In genomic region chr9:118809160-118809625, GRCh38 we compare ENCODE assay signal across 21 cellular contexts.
DNase-seq lines count a peak whose midpoint lies in the region; ATAC-seq and TF ChIP-seq lines count a peak whose summit lies in the region.
"Had no signal": no experiment of that assay in that cellular context is flagged by ENCODE, and none has a peak within 500 bp of the region (broad histone marks: within the 10 kb centered on the region; RNA-seq: fewer than 3 reads in every experiment).

No MANE protein-coding gene starts in this region.

- H3K27me3 Mint-ChIP-seq in progenitor cell of endocrine pancreas, result no peaks in the 10 kb centered on the region
- H3K27me3 Mint-ChIP-seq: CD4-positive, alpha-beta T cell had no signal

- TF ChIP-seq CTCF in body of pancreas (IDR thresholded peaks at IDR 0.05) (peak in 1 of 7 experiments; percentile 13), progenitor cell of endocrine pancreas (IDR thresholded peaks at IDR 0.05; ENCODE audit: unreplicated experiment) (peak; percentile 64), GM20000 (IDR thresholded peaks at IDR 0.05; ENCODE audit: extremely low read depth, missing control alignments) (no peak)

- 58 to 72% methylated on average over 25 to 31 of the region's 47 CpGs for WGBS in body of pancreas, 2 donors

- DNase-seq in DMS53 treated with DMSO at 0.1 percent for 48 hours (lab: John Stamatoyannopoulos, UW; ENCODE audit: unreplicated experiment) (peak; percentile 71), body of pancreas (peak in 3 of 4 donors; percentile 2 to 15 (median 6)), progenitor cell of endocrine pancreas (ENCODE audit: low spot score, unreplicated experiment) (peak; percentile 59), OCI-M2 (lab: John Stamatoyannopoulos, UW; ENCODE audit: unreplicated experiment) (no peak), GM20000 (ENCODE audit: low spot score) (no peak)
- DNase-seq: activated CD4-positive, alpha-beta T cell treated with anti-CD3 and anti-CD28 coated beads for 4 hours; activated effector memory CD4-positive, alpha-beta T cell treated with Interleukin-2 at 50 U/mL for 16 hours; CD4-positive, alpha-beta T cell; DND-41; esophagus squamous epithelium; HFFc6; kidney glomerular epithelial cell; NCI-H1092 treated with DMSO at 0.1 percent for 48 hours; NCI-H69; stimulated activated CD4-positive, alpha-beta T cell treated with anti-CD3 and anti-CD28 coated beads, Interleukin-12 subunit alpha, Interleukin-12 subunit beta, amount 100 ng/mL, for 4 hours; substantia nigra had no signal

- ATAC-seq in body of pancreas, result no peak
- ATAC-seq in HG03378 (IDR thresholded peaks at IDR 0.05; ENCODE audit: unreplicated experiment), result no peak
- ATAC-seq in HG03457 (IDR thresholded peaks at IDR 0.05; ENCODE audit: unreplicated experiment), result no peak
- ATAC-seq: Right ventricle myocardium inferior had no signal

- peaks cover 10% of the 10 kb centered on the region for H3K9me3 Mint-ChIP-seq in progenitor cell of endocrine pancreas (ENCODE audit: low read depth)

- no peaks in the 10 kb centered on the region for H3K27me3 ChIP-seq in body of pancreas
- H3K27me3 ChIP-seq: esophagus squamous epithelium had no signal

- H3K36me3 Mint-ChIP-seq in progenitor cell of endocrine pancreas (ENCODE audit: insufficient read depth), result no peaks in the 10 kb centered on the region

- no peak overlapping the region for H3K27ac ChIP-seq in body of pancreas
- H3K27ac ChIP-seq: esophagus squamous epithelium, KMS-11 had no signal

- intact Hi-C loops in body of pancreas (cut with DNase I), result no loop called here

- H3K4me1 Mint-ChIP-seq in progenitor cell of endocrine pancreas (ENCODE audit: low read depth), result no peaks in the 10 kb centered on the region

- H3K9me3 ChIP-seq in body of pancreas, result no peaks in the 10 kb centered on the region
- no peaks in the 10 kb centered on the region for H3K9me3 ChIP-seq in iPS-18c (ENCODE audit: control insufficient read depth, insufficient read depth, low read length)

- H3K4me3 Mint-ChIP-seq in progenitor cell of endocrine pancreas (ENCODE audit: low read depth), result peak overlapping the region; percentile 68
- H3K4me3 Mint-ChIP-seq: CD4-positive, alpha-beta T cell; HFFc6 had no signal

- H3K4me3 ChIP-seq in body of pancreas, result no peak overlapping the region
- H3K4me3 ChIP-seq in iPS-18c (ENCODE audit: insufficient read depth, low read depth, low read length), result peak overlapping the region; percentile 49; the same call in 1 of the 2 replicates
- H3K4me3 ChIP-seq: esophagus squamous epithelium had no signal

- no peak overlapping the region for H3K27ac Mint-ChIP-seq in progenitor cell of endocrine pancreas
- H3K27ac Mint-ChIP-seq: CD4-positive, alpha-beta T cell; HFFc6 had no signal

- no peaks in the 10 kb centered on the region for H3K36me3 ChIP-seq in body of pancreas (replicated peaks in 1 of 2; ENCODE audit: insufficient read depth in 1 of 2, low read depth in 2 of 2)
- H3K36me3 ChIP-seq: esophagus squamous epithelium had no signal

- TF ChIP-seq POLR2A in body of pancreas (IDR thresholded peaks at IDR 0.05), result no peak

- H3K4me1 ChIP-seq in body of pancreas, result no peaks in the 10 kb centered on the region
- H3K4me1 ChIP-seq: esophagus squamous epithelium had no signal

Comparison
In these comparisons a context has a peak if more than half of its experiments do, and no peak if none do; other contexts are left out.
1. DNase-seq: peak in DMS53 treated with DMSO at 0.1 percent for 48 hours (single experiment), body of pancreas (3 of 4) and progenitor cell of endocrine pancreas (single experiment); none in OCI-M2 (single experiment) and GM20000 (single experiment).